9 cellular contexts compared by ENCODE assay signal in the genomic region with DNA sequence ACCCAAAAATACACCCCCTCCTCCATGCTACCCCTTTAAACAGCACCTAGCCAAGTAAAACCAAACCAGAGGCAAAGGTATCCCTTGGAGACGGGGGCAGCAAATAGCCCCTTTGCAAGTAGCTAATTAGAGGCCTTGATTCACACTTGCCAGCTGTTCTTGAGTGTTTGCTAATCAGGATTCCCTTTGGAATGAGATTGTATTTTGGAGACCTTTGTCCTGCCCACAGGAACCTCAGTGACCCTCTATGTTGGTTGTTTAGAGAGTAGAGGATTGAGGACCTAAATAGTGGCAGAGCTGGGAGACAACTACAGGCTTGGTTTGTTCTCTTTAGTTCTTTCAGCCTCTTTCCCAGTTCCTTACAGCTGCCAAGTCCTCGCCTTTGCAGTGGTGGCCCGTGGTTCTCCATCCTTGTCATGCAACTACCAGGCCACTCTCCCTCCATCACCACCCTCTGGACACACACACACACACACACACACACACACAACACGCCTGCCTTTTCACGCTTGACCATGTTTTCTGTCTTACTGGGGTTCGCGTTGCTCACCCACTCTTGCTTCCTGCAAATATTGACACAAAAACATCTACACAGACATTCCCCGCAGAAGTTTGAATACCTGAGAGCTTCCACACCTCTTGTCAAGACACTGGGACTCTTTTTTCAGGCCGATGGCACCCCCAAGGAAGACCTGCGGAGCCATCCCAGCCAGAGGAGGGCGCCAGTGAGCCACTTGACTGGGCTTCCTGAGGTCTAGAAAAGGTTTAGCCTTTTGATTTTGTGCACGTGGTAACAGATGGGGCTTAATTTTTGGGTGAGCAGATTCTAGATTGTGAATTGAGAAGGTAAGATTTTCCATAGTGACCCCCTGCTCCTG.
A peak's percentile ranks its signal among the peaks of the same experiment; 100 is the strongest.
DNase-seq lines count a peak whose midpoint lies in the region; ATAC-seq, FAIRE-seq and TF ChIP-seq lines count a peak whose summit lies in the region.
"Had no signal": no experiment of that assay in that cellular context is flagged by ENCODE, and none has a peak within 500 bp of the region (broad histone marks: within the 10 kb centered on the region; RNA-seq: fewer than 3 reads in every experiment).

No MANE protein-coding gene starts in this region.

- no peak for FAIRE-seq in RCC 7860 (lab: Jason Lieb, UNC)

- DNase-seq in GM13977 (ENCODE audit: low spot score) (peak; percentile 85), RWPE2 (ENCODE audit: low spot score) (no peak), hepatic stellate cell (ENCODE audit: low spot score) (peak; percentile 61), NCI-H510A (lab: John Stamatoyannopoulos, UW) (no peak), RCC 7860 (ENCODE audit: low spot score) (no peak)
- peak; percentile 53 to 87 (median 82) for DNase-seq in activated naive CD4-positive, alpha-beta T cell (lab: John Stamatoyannopoulos, UW)
- peak; percentile 81 for DNase-seq in stimulated activated CD4-positive, alpha-beta T cell treated with anti-CD3 and anti-CD28 coated beads, Interleukin-2, amount 100 ng/mL, for 4 hours (ENCODE audit: low read depth)

- H3K4me3 ChIP-seq in RWPE2 (ENCODE audit: severe bottlenecking) = no peak overlapping the region

- H3K27me3 ChIP-seq in RWPE2 (ENCODE audit: insufficient read depth, poor library complexity, severe bottlenecking) = no peaks in the 10 kb centered on the region

- H3K4me1 ChIP-seq in RWPE2 (ENCODE audit: insufficient read depth, poor library complexity, severe bottlenecking) = no peaks in the 10 kb centered on the region

- no peaks in the 10 kb centered on the region for H3K9me3 ChIP-seq in RWPE2 (ENCODE audit: severe bottlenecking)

- no peak overlapping the region for H3K27ac ChIP-seq in RWPE2 (ENCODE audit: poor library complexity, severe bottlenecking)
- H3K27ac ChIP-seq: epithelial cell of prostate had no signal

- ATAC-seq in HG03135 (IDR thresholded peaks at IDR 0.05; ENCODE audit: unreplicated experiment) (peak; percentile 66), RWPE2 (ENCODE audit: low read depth) (no peak)

- TF ChIP-seq CTCF in GM13977 (IDR thresholded peaks at IDR 0.05; ENCODE audit: extremely low read depth, insufficient read depth, missing control alignments) = peak; percentile 92
- TF ChIP-seq CTCF in RWPE2 (IDR thresholded peaks at IDR 0.05; ENCODE audit: poor library complexity, severe bottlenecking) = peak; percentile 36

- in situ Hi-C loops in GM13977 (cut with MboI; ENCODE audit: low pct_unique_long_range_greater_than_20kb, low sequenced_read_pairs, unreplicated experiment) = loop anchor here (5.0 to 25.0 kb wide), 2 partner anchors 50 to 100 kb away; no protein-coding TSS in a partner anchor

- H3K36me3 ChIP-seq in RWPE2 (ENCODE audit: low read depth) = no peaks in the 10 kb centered on the region

Comparison
In these comparisons a context has a peak if more than half of its experiments do, and no peak if none do; other contexts are left out.
1. DNase-seq: peak in GM13977 (single experiment), activated naive CD4-positive, alpha-beta T cell (4 of 4), hepatic stellate cell (single experiment) and stimulated activated CD4-positive, alpha-beta T cell treated with anti-CD3 and anti-CD28 coated beads, Interleukin-2, amount 100 ng/mL, for 4 hours (single experiment); none in RWPE2 (single experiment), NCI-H510A (single experiment) and RCC 7860 (single experiment).